ENCODE assay signal across 11 cellular contexts in genomic region chr4:142350886-142351285, GRCh38.
DNase-seq lines count a peak whose midpoint lies in the region; ATAC-seq and TF ChIP-seq lines count a peak whose summit lies in the region.
"Had no signal": no experiment of that assay in that cellular context is flagged by ENCODE, and none has a peak within 500 bp of the region (broad histone marks: within the 10 kb centered on the region; RNA-seq: fewer than 3 reads in every experiment).

No MANE protein-coding gene starts in this region.

- H3K36me3 ChIP-seq in left lung (no peaks in the 10 kb centered on the region), esophagus squamous epithelium (no peaks in the 10 kb centered on the region)

- H3K27ac ChIP-seq in left lung (peak overlapping the region; percentile 13 to 16), esophagus squamous epithelium (no peak overlapping the region)
- H3K27ac ChIP-seq: VCaP had no signal

- peaks cover 75% of the 10 kb centered on the region for H3K4me1 Mint-ChIP-seq in T-helper 17 cell

- TF ChIP-seq CTCF in AG09319 (IDR thresholded peaks at IDR 0.05; ENCODE audit: low read depth, low read length): no peak
- no peak for TF ChIP-seq CTCF in left lung (IDR thresholded peaks at IDR 0.05)
- TF ChIP-seq CTCF in esophagus squamous epithelium (IDR thresholded peaks at IDR 0.05): no peak

- H3K27me3 Mint-ChIP-seq in T-helper 17 cell: no peaks in the 10 kb centered on the region

- DNase-seq in AG09319 (ENCODE audit: extremely low read depth, low read depth) (peak; percentile 24), LHCN-M2 (ENCODE audit: low read depth) (peak; percentile 80), T-helper 17 cell (no peak), left lung (no peak), T-helper 9 cell (no peak), esophagus squamous epithelium (lab: John Stamatoyannopoulos, UW) (no peak)
- DNase-seq: kidney had no signal

- TF ChIP-seq POLR2A in esophagus squamous epithelium (IDR thresholded peaks at IDR 0.05): no peak

- H3K9me3 ChIP-seq in T-helper 17 cell (ENCODE audit: control insufficient read depth, low read length, poor library complexity, severe bottlenecking) (no peaks in the 10 kb centered on the region), left lung (no peaks in the 10 kb centered on the region), esophagus squamous epithelium (no peaks in the 10 kb centered on the region)
- H3K9me3 ChIP-seq: Caco-2 had no signal

- peaks cover 0 to 10% of the 10 kb centered on the region in 2 donors for H3K4me1 ChIP-seq in left lung
- peaks cover 0 to 28% (median 13%) of the 10 kb centered on the region in 3 donors for H3K4me1 ChIP-seq in esophagus squamous epithelium

- intact Hi-C loops in left lung (cut with DNase I) (loop anchor here in 1 of 2 donors (10.0 kb wide), 1 partner anchor 364 kb away; no protein-coding TSS in a partner anchor), esophagus squamous epithelium (cut with DNase I) (loop anchor here (10.0 kb wide), 1 partner anchor 494 kb away; the partner anchor contains the start of gene INPP4B)

- no peaks in the 10 kb centered on the region for H3K27me3 ChIP-seq in left lung
- no peaks in the 10 kb centered on the region for H3K27me3 ChIP-seq in esophagus squamous epithelium

- H3K36me3 Mint-ChIP-seq in T-helper 17 cell (ENCODE audit: low read depth): no peaks in the 10 kb centered on the region

- peak overlapping the region; percentile 96 for H3K27ac Mint-ChIP-seq in T-helper 17 cell

- H3K4me3 ChIP-seq in left lung (no peak overlapping the region), esophagus squamous epithelium (no peak overlapping the region)

- no peak overlapping the region for H3K4me3 Mint-ChIP-seq in T-helper 17 cell

- ATAC-seq in T-helper 17 cell (no peak), left lung (peak; percentile 68), HG03460 (IDR thresholded peaks at IDR 0.05; ENCODE audit: unreplicated experiment) (no peak), HG03565 (IDR thresholded peaks at IDR 0.05; ENCODE audit: unreplicated experiment) (no peak)

Comparison
In these comparisons a context has a peak if more than half of its experiments do, and no peak if none do; other contexts are left out.
1. DNase-seq: peak in AG09319 (single experiment) and LHCN-M2 (single experiment); none in T-helper 17 cell (0 of 3), left lung (0 of 2), T-helper 9 cell (single experiment) and esophagus squamous epithelium (single experiment).
2. H3K27ac ChIP-seq: peak in left lung (2 of 2); none in esophagus squamous epithelium (0 of 4).